Comparison of ENCODE assay signal across 14 cellular contexts in the genomic region with DNA sequence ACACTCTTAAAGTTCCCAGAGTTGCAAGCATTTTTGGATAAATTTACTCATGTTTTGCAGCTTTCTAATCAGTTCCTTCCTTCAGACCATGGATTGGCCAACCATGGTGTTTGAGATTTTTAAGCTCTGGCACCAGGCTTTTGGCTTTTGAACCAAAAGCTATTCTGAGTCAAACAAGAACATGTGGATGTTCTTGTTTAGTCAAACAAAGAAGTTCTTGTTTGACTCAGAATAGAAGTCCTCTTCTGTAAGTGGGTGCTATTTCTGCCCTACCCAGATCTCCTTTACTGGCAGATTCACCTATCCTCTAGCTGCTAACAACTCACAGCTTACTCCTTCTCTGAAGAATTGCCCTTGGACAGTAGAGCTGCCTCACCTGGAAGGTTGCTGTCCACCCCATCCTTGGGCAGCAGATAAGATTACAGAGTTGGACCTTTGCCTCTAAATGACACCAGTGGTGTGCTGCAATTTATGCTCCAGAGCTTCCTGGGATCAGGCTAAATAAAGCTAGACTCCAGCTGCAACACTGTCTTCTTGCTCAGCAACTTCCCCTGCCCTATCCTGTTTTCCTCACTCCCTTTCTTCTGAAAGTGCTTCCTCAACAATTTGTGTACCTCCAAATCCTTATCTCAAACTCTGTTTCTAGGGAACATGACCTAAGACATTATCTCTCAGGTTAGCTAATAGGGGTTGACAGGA.
DNase-seq lines count a peak whose midpoint lies in the region; ATAC-seq and TF ChIP-seq lines count a peak whose summit lies in the region.
"Had no signal": no experiment of that assay in that cellular context is flagged by ENCODE, and none has a peak within 500 bp of the region (broad histone marks: within the 10 kb centered on the region; RNA-seq: fewer than 3 reads in every experiment).

No MANE protein-coding gene starts in this region.

- H3K27me3 ChIP-seq in ascending aorta = no peaks in the 10 kb centered on the region
- H3K27me3 ChIP-seq: upper lobe of left lung had no signal

- H3K4me3 ChIP-seq in ascending aorta = no peak overlapping the region
- H3K4me3 ChIP-seq: smooth muscle cell, upper lobe of left lung had no signal

- no peaks in the 10 kb centered on the region for H3K4me1 Mint-ChIP-seq in activated T-cell treated with anti-CD3 and anti-CD28 coated beads, Interleukin-2, amount 50 U/mL, for 24 hours (ENCODE audit: low read depth)
- H3K4me1 Mint-ChIP-seq: nephron progenitor cell had no signal

- no peak for TF ChIP-seq CTCF in ascending aorta (IDR thresholded peaks at IDR 0.05)

- peak; percentile 61 for ATAC-seq in GM19043 (IDR thresholded peaks at IDR 0.05; ENCODE audit: low read depth, unreplicated experiment)
- ATAC-seq in HG02852 (IDR thresholded peaks at IDR 0.05; ENCODE audit: unreplicated experiment) = peak; percentile 93

- H3K27ac ChIP-seq in ascending aorta = peak overlapping the region; percentile 21 to 68

- H3K9me3 Mint-ChIP-seq in activated T-cell treated with anti-CD3 and anti-CD28 coated beads, Interleukin-2, amount 50 U/mL, for 24 hours = no peaks in the 10 kb centered on the region
- H3K9me3 Mint-ChIP-seq: dendritic cell treated with granulocyte-macrophage colony-stimulating factor and Interleukin-4, amounts not matched to agents 40 ng/mL and 50 ng/mL, for 4 days; nephron progenitor cell had no signal

- DNase-seq in AG20443 (ENCODE audit: low spot score) (peak; percentile 17), ascending aorta (ENCODE audit: low spot score in 2 of 2) (no peak), ureter (ENCODE audit: low spot score) (no peak), occipital lobe (lab: John Stamatoyannopoulos, UW) (no peak), NCI-H1048 (lab: John Stamatoyannopoulos, UW) (no peak)
- DNase-seq in activated T-cell treated with anti-CD3 and anti-CD28 coated beads, Interleukin-2, amount 50 U/mL, for 24 hours = no peak
- DNase-seq: ACHN, NCI-H510A, nephron progenitor cell, upper lobe of left lung had no signal

- no peak overlapping the region for H3K4me3 Mint-ChIP-seq in activated T-cell treated with anti-CD3 and anti-CD28 coated beads, Interleukin-2, amount 50 U/mL, for 24 hours
- H3K4me3 Mint-ChIP-seq: dendritic cell treated with granulocyte-macrophage colony-stimulating factor and Interleukin-4, amounts not matched to agents 40 ng/mL and 50 ng/mL, for 4 days; nephron progenitor cell had no signal

- no peaks in the 10 kb centered on the region for H3K36me3 ChIP-seq in ascending aorta
- H3K36me3 ChIP-seq: upper lobe of left lung had no signal

- no peaks in the 10 kb centered on the region for H3K36me3 Mint-ChIP-seq in activated T-cell treated with anti-CD3 and anti-CD28 coated beads, Interleukin-2, amount 50 U/mL, for 24 hours (ENCODE audit: low read depth)

- intact Hi-C loops in ascending aorta (cut with DNase I) = no loop called here

- H3K4me1 ChIP-seq in ascending aorta = no peaks in the 10 kb centered on the region

- no peaks in the 10 kb centered on the region for H3K9me3 ChIP-seq in ascending aorta
- H3K9me3 ChIP-seq: upper lobe of left lung had no signal

- H3K27ac Mint-ChIP-seq in activated T-cell treated with anti-CD3 and anti-CD28 coated beads, Interleukin-2, amount 50 U/mL, for 24 hours = no peak overlapping the region
- H3K27ac Mint-ChIP-seq: dendritic cell treated with granulocyte-macrophage colony-stimulating factor and Interleukin-4, amounts not matched to agents 40 ng/mL and 50 ng/mL, for 4 days; nephron progenitor cell had no signal

- peaks cover 63% of the 10 kb centered on the region for H3K27me3 Mint-ChIP-seq in activated T-cell treated with anti-CD3 and anti-CD28 coated beads, Interleukin-2, amount 50 U/mL, for 24 hours
- H3K27me3 Mint-ChIP-seq: dendritic cell treated with granulocyte-macrophage colony-stimulating factor and Interleukin-4, amounts not matched to agents 40 ng/mL and 50 ng/mL, for 4 days had no signal
